Comparison of ENCODE assay signal across 8 cellular contexts in the genomic region with DNA sequence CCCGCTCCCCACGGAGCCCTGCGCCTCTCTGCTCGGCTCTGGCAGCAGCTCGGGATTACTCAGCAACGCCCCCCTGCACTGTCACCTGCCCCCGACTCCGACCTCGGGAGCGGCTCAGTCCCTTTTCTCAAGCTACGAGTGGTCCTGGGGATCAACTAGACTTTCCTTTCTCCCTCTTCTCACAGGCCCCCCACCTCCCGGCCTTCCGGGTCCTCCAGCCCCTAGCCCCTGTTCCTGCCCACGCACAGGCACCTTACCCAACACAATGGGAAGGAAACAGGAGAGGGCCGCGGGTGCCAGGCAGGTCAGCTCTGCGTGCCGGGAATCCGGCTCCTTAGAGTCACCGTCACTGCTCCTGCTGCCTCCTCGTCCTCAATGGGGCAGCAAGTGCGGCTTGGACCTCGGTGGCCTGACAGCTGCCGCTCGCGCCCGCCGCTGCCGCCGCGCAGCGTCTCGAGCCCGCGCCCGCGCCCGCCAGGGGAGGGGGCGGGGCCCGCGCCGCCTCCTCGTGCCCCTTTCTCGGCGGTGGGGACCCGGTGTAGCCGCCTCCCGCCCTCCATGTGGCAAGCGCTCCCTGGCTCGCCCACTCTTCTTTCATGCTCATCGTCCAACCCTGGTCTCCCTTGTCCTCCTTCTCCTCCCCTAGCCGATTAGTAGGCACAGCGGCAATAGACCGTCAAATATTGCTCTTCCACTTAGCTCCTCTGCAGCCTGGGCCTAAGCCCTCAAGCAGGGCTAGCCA. TPM values are rescaled to one million over a fixed set of nuclear protein-coding genes. Genes with fewer than 3 reads are reported as not detected.
A peak's percentile ranks its signal among the peaks of the same experiment; 100 is the strongest.
DNase-seq lines count a peak whose midpoint lies in the region; ATAC-seq and TF ChIP-seq lines count a peak whose summit lies in the region.

Gene RAB9B, minus strand, starts transcription at position 455 of the 742 bp plus-strand sequence. CDS start 6,473 bp downstream, outside the sequence.

- H3K27me3 ChIP-seq in foreskin keratinocyte (no peaks in the 10 kb centered on the region), thyroid gland (peaks cover 3% of the 10 kb centered on the region)

- intact Hi-C loops in thyroid gland (cut with DNase I): no loop called here

- H3K9me3 Mint-ChIP-seq in neural crest cell: no peaks in the 10 kb centered on the region

- H3K4me1 ChIP-seq in foreskin keratinocyte (no peaks in the 10 kb centered on the region), thyroid gland (no peaks in the 10 kb centered on the region)

- H3K36me3 Mint-ChIP-seq in neural crest cell (ENCODE audit: low read depth): no peaks in the 10 kb centered on the region

- no peaks in the 10 kb centered on the region for H3K36me3 ChIP-seq in thyroid gland

- H3K4me1 Mint-ChIP-seq in neural crest cell: peaks cover 14% of the 10 kb centered on the region

- no peak for DNase-seq in AG10803 (ENCODE audit: low read depth)
- peak; percentile 58 for DNase-seq in NCI-H748 treated with DMSO at 0.1 percent for 48 hours (lab: John Stamatoyannopoulos, UW)
- peak; percentile 18 for DNase-seq in activated gamma-delta T cell (lab: John Stamatoyannopoulos, UW)
- peak in 1 of 2 donors; percentile 9 for DNase-seq in foreskin keratinocyte
- DNase-seq in neural crest cell (ENCODE audit: low read depth, low spot score): peak; percentile 40
- peak; percentile 70 to 73 for DNase-seq in thyroid gland

- H3K27ac Mint-ChIP-seq in neural crest cell (ENCODE audit: unreplicated experiment): no peak within 1 kb of the TSS

- peak within 1 kb of the TSS; percentile 61 for H3K4me3 ChIP-seq in AG10803 (ENCODE audit: low read length)
- peak within 1 kb of the TSS in 2 of 3 donors; percentile 40 to 42 for H3K4me3 ChIP-seq in thyroid gland (replicated peaks in 1 of 3)

- H3K27me3 Mint-ChIP-seq in neural crest cell (ENCODE audit: low read depth): peaks cover 9% of the 10 kb centered on the region

- TF ChIP-seq POLR2A in thyroid gland (IDR thresholded peaks at IDR 0.05): peak in 1 of 2 donors; percentile 3

- no peak for TF ChIP-seq CTCF in AG10803 (conservative IDR thresholded peaks at IDR 0.05; ENCODE audit: low read length)
- no peak for TF ChIP-seq CTCF in foreskin keratinocyte (conservative IDR thresholded peaks at IDR 0.05)
- TF ChIP-seq CTCF in neural crest cell (conservative IDR thresholded peaks at IDR 0.05): no peak
- no peak for TF ChIP-seq CTCF in thyroid gland (IDR thresholded peaks at IDR 0.05)

- H3K27ac ChIP-seq in foreskin keratinocyte (no peak within 1 kb of the TSS), thyroid gland (peak within 1 kb of the TSS in 1 of 3 donors; percentile 37)

- WGBS in thyroid gland, 2 donors: 0 to 4% methylated on average over 13 to 16 of the region's 54 CpGs

- H3K9me3 ChIP-seq in thyroid gland: no peaks in the 10 kb centered on the region

- peak within 1 kb of the TSS; percentile 89 for H3K4me3 Mint-ChIP-seq in neural crest cell

- ATAC-seq in GM19025 (IDR thresholded peaks at IDR 0.05; ENCODE audit: low read depth, unreplicated experiment) (peak; percentile 49), HG03342 (IDR thresholded peaks at IDR 0.05; ENCODE audit: unreplicated experiment) (peak; percentile 80), foreskin keratinocyte (peak; percentile 81)

RNA-seq across cellular contexts. Expression of gene RAB9B, which starts in this region (rescaled TPM):
- total RNA-seq in foreskin keratinocyte (0.11 and 0.17 TPM in 2 replicates), neural crest cell (3.4 and 3.7 TPM in 2 replicates), thyroid gland (1 to 10 TPM; 1.9 to 4.1 (median 2.9) TPM)
- polyA plus RNA-seq in foreskin keratinocyte: 0.07 TPM in 2 replicates

Comparison
In these comparisons a context has a peak if more than half of its experiments do, and no peak if none do; other contexts are left out.
1. Peak in ATAC-seq in foreskin keratinocyte; RNA of the gene not detected or under 1 TPM.